Comparison of ENCODE assay signal across 8 cellular contexts in genomic region chr18:49447810-49448745, GRCh38. TPM values are rescaled to one million over a fixed set of nuclear protein-coding genes. Genes with fewer than 3 reads are reported as not detected.
A peak's percentile ranks its signal among the peaks of the same experiment; 100 is the strongest.
DNase-seq lines count a peak whose midpoint lies in the region; ATAC-seq and TF ChIP-seq lines count a peak whose summit lies in the region.

No MANE protein-coding gene starts in this region.

- H4K5ac ChIP-seq in IMR-90 (ENCODE audit: low read depth, low read length), result no peak overlapping the region

- intact Hi-C loops in IMR-90 (cut with micrococcal nuclease) (loop anchor here (10.0 kb wide), 1 partner anchor 53 kb away; no protein-coding TSS in a partner anchor), PC-9 (cut with micrococcal nuclease; ENCODE audit: unreplicated experiment) (loop anchor here (1.0 to 10.0 kb wide), 2 partner anchors 772 to 1413 kb away; no protein-coding TSS in a partner anchor)

- peaks cover 8% of the 10 kb centered on the region; the same call in 1 of the 2 replicates for H3K79me2 ChIP-seq in PC-9 (ENCODE audit: low read depth)

- no peak for TF ChIP-seq EP300 in upper lobe of left lung (IDR thresholded peaks at IDR 0.05)

- H3K4me2 ChIP-seq in IMR-90 (ENCODE audit: low read depth, low read length) (no peak overlapping the region), PC-9 (no peak overlapping the region)

- H3K27ac ChIP-seq in IMR-90 (ENCODE audit: insufficient read depth, low read length), result no peak overlapping the region
- H3K27ac ChIP-seq in PC-9, result no peak overlapping the region
- no peak overlapping the region for H3K27ac ChIP-seq in upper lobe of left lung

- BruUV-seq in IMR-90 (replicated peaks; lab: Mats Ljungman, UMichigan) (no TSS peak), PC-9 (replicated peaks; lab: Mats Ljungman, UMichigan) (no TSS peak)

- H3K79me1 ChIP-seq in IMR-90 (ENCODE audit: low read depth in 1 of 2, low read length in 2 of 2), result peaks cover 17 to 29% of the 10 kb centered on the region in 2 experiments

- no peak overlapping the region for H3K14ac ChIP-seq in IMR-90 (replicated peaks; ENCODE audit: low read depth, low read length)

- no peaks in the 10 kb centered on the region for H3K4me1 ChIP-seq in IMR-90 (ENCODE audit: control insufficient read depth, insufficient read depth, low read length)
- no peaks in the 10 kb centered on the region for H3K4me1 ChIP-seq in PC-9 (replicated peaks; ENCODE audit: insufficient read depth)
- no peaks in the 10 kb centered on the region for H3K4me1 ChIP-seq in upper lobe of left lung

- H3K23ac ChIP-seq in IMR-90 (ENCODE audit: low read depth, low read length), result no peak overlapping the region

- no CpG with 5 or more reads among the region's 3 CpGs for whole genome bisulfite sequencing in IMR-90 (ENCODE audit: extremely low coverage in 2 of 2, insufficient read length in 1 of 2), 2 experiments
- 74 to 76% methylated on average over 3 of the region's 3 CpGs for WGBS in upper lobe of left lung, 2 donors

- H4K20me1 ChIP-seq in IMR-90 (ENCODE audit: insufficient read depth, low read length) (peaks cover 7% of the 10 kb centered on the region; the same call in 1 of the 2 replicates), PC-9 (ENCODE audit: insufficient read depth) (no peaks in the 10 kb centered on the region; the same call in 1 of the 2 replicates)

- CTCF ChIA-PET in IMR-90 (lab: Yijun Ruan, JAX) (interaction anchor here (0.6 to 2.0 kb wide), 3 partner anchors 9 to 121 kb away, joined by 3 to 4 read pairs (median 4); no protein-coding TSS in a partner anchor), PC-9 (lab: Charles Lee) (interaction anchor here (0.6 to 0.7 kb wide), 2 partner anchors 16 to 530 kb away, joined by 3 to 6 read pairs; no protein-coding TSS in a partner anchor)

- no peak overlapping the region for H2BK20ac ChIP-seq in IMR-90 (ENCODE audit: low read depth, low read length)

- 0 out of 2 replicates have a peak, but pooled peaks cover 3% of the 10 kb centered on the region for H3F3A ChIP-seq in PC-9 (ENCODE audit: insufficient read depth, low read depth)

- no peak overlapping the region for H4K91ac ChIP-seq in IMR-90 (ENCODE audit: insufficient read depth, low read depth, low read length)

- no peaks in the 10 kb centered on the region for H3K27me3 ChIP-seq in IMR-90 (ENCODE audit: control insufficient read depth, insufficient read depth, low read length)
- no peaks in the 10 kb centered on the region for H3K27me3 ChIP-seq in PC-9 (ENCODE audit: insufficient read depth, low read depth)
- no peaks in the 10 kb centered on the region for H3K27me3 ChIP-seq in kidney epithelial cell (ENCODE audit: control insufficient read depth, insufficient read depth, low read length)
- H3K27me3 ChIP-seq in upper lobe of left lung, result no peaks in the 10 kb centered on the region

- in situ Hi-C loops in IMR-90 (cut with MboI; ENCODE audit: low sequenced_read_pairs) (no loop called here), astrocyte of the spinal cord (cut with HindIII; ENCODE audit: low sequenced_read_pairs) (no loop called here)

- no peak overlapping the region for H2AK5ac ChIP-seq in IMR-90 (ENCODE audit: low read depth, low read length)

- no peaks in the 10 kb centered on the region for H3K9me2 ChIP-seq in PC-9 (ENCODE audit: insufficient read depth)

- H3K4me3 ChIP-seq in IMR-90 (ENCODE audit: insufficient read depth, low read depth, low read length) (no peak overlapping the region), PC-9 (no peak overlapping the region), astrocyte of the spinal cord (ENCODE audit: low read depth, low read length) (no peak overlapping the region), kidney epithelial cell (ENCODE audit: low read depth, low read length) (no peak overlapping the region), upper lobe of left lung (no peak overlapping the region)

- TF ChIP-seq POLR2A in IMR-90 (IDR thresholded peaks at IDR 0.05; ENCODE audit: low read depth, low read length) (no peak), upper lobe of left lung (IDR thresholded peaks at IDR 0.05) (no peak)

- DNase-seq in COLO668 (lab: John Stamatoyannopoulos, UW; ENCODE audit: unreplicated experiment) (peak; percentile 44), IMR-90 (peak; percentile 70), PC-9 (peak; percentile 12 to 49), astrocyte of the spinal cord (ENCODE audit: low read depth, low spot score) (peak; percentile 59), kidney epithelial cell (ENCODE audit: low read depth) (no peak), upper lobe of left lung (peak in 1 of 2 donors; percentile 38)

- peak; percentile 63 for TF ChIP-seq RAD21 in IMR-90 (IDR thresholded peaks at IDR 0.05; ENCODE audit: low read length)

- POLR2A ChIA-PET in IMR-90 (lab: Charles Lee; ENCODE audit: unreplicated experiment) (no interaction called here), PC-9 (lab: Charles Lee; ENCODE audit: unreplicated experiment) (no interaction called here)

- no peaks in the 10 kb centered on the region for H3K9me1 ChIP-seq in IMR-90 (ENCODE audit: insufficient read depth, low read length)

- no peak overlapping the region for H2AK9ac ChIP-seq in IMR-90 (replicated peaks; ENCODE audit: low read depth, low read length, poor library complexity)

- no peak overlapping the region for H2AFZ ChIP-seq in IMR-90 (replicated peaks; ENCODE audit: low read length, poor library complexity)
- H2AFZ ChIP-seq in PC-9, result no peak overlapping the region

- H2BK120ac ChIP-seq in IMR-90 (ENCODE audit: low read depth, low read length), result no peak overlapping the region

- no peak overlapping the region for H3K56ac ChIP-seq in IMR-90 (ENCODE audit: extremely low read depth, insufficient read depth, low read length)

- H2BK15ac ChIP-seq in IMR-90 (ENCODE audit: low read depth, low read length), result no peak overlapping the region

- dilution Hi-C loops in IMR-90 (cut with HindIII; ENCODE audit: low sequenced_read_pairs, unreplicated experiment), result no loop called here

- H3K9ac ChIP-seq in IMR-90 (ENCODE audit: low read depth, low read length), result no peak overlapping the region

- no peak overlapping the region for H2BK5ac ChIP-seq in IMR-90 (ENCODE audit: low read depth, low read length, poor library complexity, severe bottlenecking)

- TF ChIP-seq CTCF in IMR-90 (conservative IDR thresholded peaks at IDR 0.05; ENCODE audit: low read depth, low read length), result peak; percentile 48
- TF ChIP-seq CTCF in PC-9 (conservative IDR thresholded peaks at IDR 0.05), result peak; percentile 79
- TF ChIP-seq CTCF in astrocyte of the spinal cord (IDR thresholded peaks at IDR 0.05; ENCODE audit: low read depth, low read length), result peak; percentile 62
- TF ChIP-seq CTCF in kidney epithelial cell (IDR thresholded peaks at IDR 0.05; ENCODE audit: insufficient read depth, low read length, poor library complexity, severe bottlenecking), result peak; percentile 35
- TF ChIP-seq CTCF in upper lobe of left lung (IDR thresholded peaks at IDR 0.05), result peak in 5 of 6 experiments; percentile 38 to 62 (median 58)

- H3K4ac ChIP-seq in IMR-90 (ENCODE audit: low read depth, low read length), result no peak overlapping the region

- H4K8ac ChIP-seq in IMR-90 (ENCODE audit: low read depth in 2 of 2, low read length in 2 of 2), result no peak overlapping the region

- no peak overlapping the region for H3K18ac ChIP-seq in IMR-90 (ENCODE audit: low read depth, low read length)

- H3K36me3 ChIP-seq in IMR-90 (ENCODE audit: control insufficient read depth, insufficient read depth, low read length) (no peaks in the 10 kb centered on the region), PC-9 (ENCODE audit: low read depth) (peaks cover 3% of the 10 kb centered on the region; the same call in 1 of the 2 replicates), kidney epithelial cell (ENCODE audit: control insufficient read depth, insufficient read depth, low read length) (no peaks in the 10 kb centered on the region), upper lobe of left lung (no peaks in the 10 kb centered on the region)

- no peak for ATAC-seq in IMR-90 (ENCODE audit: low read depth)
- peak in 1 of 2 donors; percentile 38 for ATAC-seq in upper lobe of left lung (ENCODE audit: low FRiP score in 2 of 2)
- no peak for ATAC-seq in HG02981 (IDR thresholded peaks at IDR 0.05; ENCODE audit: unreplicated experiment)
- ATAC-seq in HG03571 (IDR thresholded peaks at IDR 0.05; ENCODE audit: unreplicated experiment), result no peak

- H3K9me3 ChIP-seq in IMR-90 (ENCODE audit: control insufficient read depth, insufficient read depth, low read length), result peaks cover 14% of the 10 kb centered on the region
- peaks cover 8% of the 10 kb centered on the region for H3K9me3 ChIP-seq in PC-9 (ENCODE audit: insufficient read depth, low read depth)
- peaks cover 8 to 29% (median 21%) of the 10 kb centered on the region in 4 donors for H3K9me3 ChIP-seq in upper lobe of left lung

TF ChIP-seq in IMR-90, 13 proteins besides CTCF, POLR2A, EP300 and RAD21 (continues in another document):
- TF ChIP-seq, protein P1, sequence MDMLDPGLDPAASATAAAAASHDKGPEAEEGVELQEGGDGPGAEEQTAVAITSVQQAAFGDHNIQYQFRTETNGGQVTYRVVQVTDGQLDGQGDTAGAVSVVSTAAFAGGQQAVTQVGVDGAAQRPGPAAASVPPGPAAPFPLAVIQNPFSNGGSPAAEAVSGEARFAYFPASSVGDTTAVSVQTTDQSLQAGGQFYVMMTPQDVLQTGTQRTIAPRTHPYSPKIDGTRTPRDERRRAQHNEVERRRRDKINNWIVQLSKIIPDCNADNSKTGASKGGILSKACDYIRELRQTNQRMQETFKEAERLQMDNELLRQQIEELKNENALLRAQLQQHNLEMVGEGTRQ (IDR thresholded peaks at IDR 0.05; ENCODE audit: low read depth, low read length), result no peak
- TF ChIP-seq SMC3 (IDR thresholded peaks at IDR 0.05; ENCODE audit: low read depth, low read length), result peak; percentile 40

RNA-seq across cellular contexts. Expression of gene DYM, which starts 12.4 kb away (rescaled TPM):
- total RNA-seq in IMR-90 (2012; rRNA removed) (19.4 and 25.3 TPM in 2 replicates), PC-9 (2021) (28.0 and 40.8 TPM in 2 replicates), kidney epithelial cell (65.1 and 73.2 TPM in 2 replicates), upper lobe of left lung (100 to 1,000 TPM in 1 of 6 donors, 10 to 100 TPM in 5; 34.9 to 113 (median 46.9) TPM)
- polyA plus RNA-seq in IMR-90 (2012; rRNA removed), result 12.9 and 13.0 TPM in 2 replicates
- polyA plus RNA-seq in IMR-90 (2012; cell fraction: cytosol; rRNA removed), result 8.4 and 14.2 TPM in 2 replicates
- polyA plus RNA-seq in IMR-90 (2012; cell fraction: nucleus; rRNA removed; ENCODE audit: low replicate concordance), result 6.4 and 11.3 TPM in 2 replicates

RNA-seq across cellular contexts. Expression of gene C18orf32, which starts 39.0 kb away (rescaled TPM):
- total RNA-seq in IMR-90 (2012; rRNA removed) (3.6 and 4.7 TPM in 2 replicates), PC-9 (2021) (11.3 and 19.2 TPM in 2 replicates), kidney epithelial cell (44.5 and 50.4 TPM in 2 replicates), upper lobe of left lung (10 to 100 TPM; 17.8 to 68.8 (median 56.5) TPM)
- 20.8 and 21.4 TPM in 2 replicates for polyA plus RNA-seq in IMR-90 (2012; rRNA removed)
- 7.5 and 11.1 TPM in 2 replicates for polyA plus RNA-seq in IMR-90 (2012; cell fraction: cytosol; rRNA removed)
- 2.3 and 4.4 TPM in 2 replicates for polyA plus RNA-seq in IMR-90 (2012; cell fraction: nucleus; rRNA removed; ENCODE audit: low replicate concordance)

RNA-seq across cellular contexts. Expression of gene RPL17, which starts 44.2 kb away (rescaled TPM):
- total RNA-seq in IMR-90 (2012; rRNA removed) (3,967 and 4,184 TPM in 2 replicates), PC-9 (2021) (1,187 and 1,243 TPM in 2 replicates), kidney epithelial cell (1,734 and 1,997 TPM in 2 replicates), upper lobe of left lung (1,000 to 10,000 TPM in 4 of 6 donors, 100 to 1,000 TPM in 2; 489 to 1,445 (median 1,064) TPM)
- 3,672 and 3,759 TPM in 2 replicates for polyA plus RNA-seq in IMR-90 (2012; rRNA removed)
- polyA plus RNA-seq in IMR-90 (2012; cell fraction: cytosol; rRNA removed), result 1,565 and 6,932 TPM in 2 replicates
- polyA plus RNA-seq in IMR-90 (2012; cell fraction: nucleus; rRNA removed; ENCODE audit: low replicate concordance), result 267 and 2,017 TPM in 2 replicates
